In genomic region chr6:44625996-44626395, GRCh38 we compare ENCODE assay signal across 25 cellular contexts.
DNase-seq lines count a peak whose midpoint lies in the region; ATAC-seq and TF ChIP-seq lines count a peak whose summit lies in the region.
"Had no signal": no experiment of that assay in that cellular context is flagged by ENCODE, and none has a peak within 500 bp of the region (broad histone marks: within the 10 kb centered on the region; RNA-seq: fewer than 3 reads in every experiment).

No MANE protein-coding gene starts in this region.

- WGBS in mesendoderm (ENCODE audit: extremely low coverage, insufficient coverage, low lambda C conversion rate): 100% methylated on average over 1 of the region's 2 CpGs

- H3K27ac Mint-ChIP-seq in WTC11 (0 out of 2 replicates have a peak overlapping the region, but pooled peaks have one; percentile 13), progenitor cell of endocrine pancreas (peak overlapping the region; percentile 33)
- H3K27ac Mint-ChIP-seq: B cell; CD4-positive, CD25-positive, alpha-beta regulatory T cell had no signal

- no peaks in the 10 kb centered on the region for H3K36me3 ChIP-seq in mesendoderm (ENCODE audit: control insufficient read depth, insufficient read depth, low read length)
- H3K36me3 ChIP-seq: HAP-1 had no signal

- H3K27me3 ChIP-seq in mesendoderm (ENCODE audit: insufficient read depth, low read length, poor library complexity): no peaks in the 10 kb centered on the region

- peak overlapping the region; percentile 6 for H2AK5ac ChIP-seq in mesendoderm (ENCODE audit: low read length)

- ATAC-seq in WTC11 (no peak), HG03432 (IDR thresholded peaks at IDR 0.05; ENCODE audit: unreplicated experiment) (no peak)
- ATAC-seq: PC-3, SK-N-SH treated with all-trans-retinoic acid at 6 μM for 48 hours had no signal

- H3K4me2 ChIP-seq in mesendoderm (ENCODE audit: low read length): no peak overlapping the region
- H3K4me2 ChIP-seq: KMS-11 had no signal

- H3K9ac ChIP-seq in mesendoderm (ENCODE audit: low read length): no peak overlapping the region
- H3K9ac ChIP-seq: GM23248, KMS-11 had no signal

- no peaks in the 10 kb centered on the region for H3K79me1 ChIP-seq in mesendoderm (ENCODE audit: low read length)

- H2BK15ac ChIP-seq in mesendoderm (replicated peaks; ENCODE audit: low read depth): no peak overlapping the region

- H3K4me1 Mint-ChIP-seq in WTC11 (peaks cover 80% of the 10 kb centered on the region), progenitor cell of endocrine pancreas (ENCODE audit: low read depth) (peaks cover 21% of the 10 kb centered on the region)
- H3K4me1 Mint-ChIP-seq: CD4-positive, CD25-positive, alpha-beta regulatory T cell had no signal

- no peak overlapping the region for H4K5ac ChIP-seq in mesendoderm (ENCODE audit: low read length)

- no peak overlapping the region for H3K4ac ChIP-seq in mesendoderm (ENCODE audit: low read depth, low read length)

- H3K4me1 ChIP-seq in mesendoderm (ENCODE audit: control insufficient read depth, low read depth, low read length): peaks cover 16% of the 10 kb centered on the region
- H3K4me1 ChIP-seq: HAP-1 had no signal

- POLR2A ChIA-PET in WTC11 (lab: Charles Lee): no interaction called here

- H3K9me3 Mint-ChIP-seq in WTC11 (no peaks in the 10 kb centered on the region), progenitor cell of endocrine pancreas (ENCODE audit: low read depth) (no peaks in the 10 kb centered on the region)

- H3K27me3 Mint-ChIP-seq in WTC11 (ENCODE audit: low read depth): peaks cover 4% of the 10 kb centered on the region
- peaks cover 12% of the 10 kb centered on the region for H3K27me3 Mint-ChIP-seq in progenitor cell of endocrine pancreas

- CTCF ChIA-PET in WTC11 (lab: Charles Lee): interaction anchor here (2.6 to 8.4 kb wide), 2 partner anchors 32 to 151 kb away, joined by 15 to 186 read pairs; no protein-coding TSS in a partner anchor

- no peak overlapping the region for H3K23ac ChIP-seq in mesendoderm (ENCODE audit: low read length)

- no peak overlapping the region for H2BK5ac ChIP-seq in mesendoderm (ENCODE audit: low read length)

- no peak overlapping the region for H3K56ac ChIP-seq in mesendoderm (ENCODE audit: low read length)

- peak; percentile 21 for DNase-seq in activated effector memory CD4-positive, alpha-beta T cell treated with anti-CD3 and anti-CD28 coated beads, Interleukin-2, amount 50 U/mL, for 16 hours
- no peak for DNase-seq in activated effector memory CD4-positive, alpha-beta T cell treated with Interleukin-2 at 50 U/mL for 16 hours
- DNase-seq in WTC11 (ENCODE audit: low spot score) (no peak), mesendoderm (no peak), progenitor cell of endocrine pancreas (ENCODE audit: low spot score, unreplicated experiment) (no peak), middle frontal gyrus (ENCODE audit: extremely low spot score, low spot score) (no peak)
- no peak for DNase-seq in stimulated activated CD4-positive, alpha-beta T cell treated with anti-CD3 and anti-CD28 coated beads, Interleukin-4, amount 100 ng/mL, for 24 hours
- DNase-seq: CD4-positive, CD25-positive, alpha-beta regulatory T cell; GM23248; IMR-90; MM.1S; NCI-H1417; NCI-H1694; NCI-H2029 treated with DMSO at 0.1 percent for 48 hours; NCI-H446 treated with DMSO at 0.1 percent for 48 hours; NCI-H526; NCI-H82; NK-92 treated with Interleukin-12 subunit alpha and Interleukin-12 subunit beta, amount 100 ng/mL, for 24 hours; PC-3 had no signal

- no peak for TF ChIP-seq CTCF in WTC11 (IDR thresholded peaks at IDR 0.05)
- TF ChIP-seq CTCF in progenitor cell of endocrine pancreas (IDR thresholded peaks at IDR 0.05; ENCODE audit: unreplicated experiment): no peak

- H3K79me2 ChIP-seq in mesendoderm (ENCODE audit: control insufficient read depth, insufficient read depth, low read length): no peaks in the 10 kb centered on the region

- H4K8ac ChIP-seq in mesendoderm (ENCODE audit: low read depth, low read length): no peak overlapping the region

- no peak overlapping the region for H3K18ac ChIP-seq in mesendoderm (ENCODE audit: low read length)

- no peak overlapping the region for H2BK120ac ChIP-seq in mesendoderm (ENCODE audit: low read depth, low read length)

- H3K4me3 Mint-ChIP-seq in WTC11: no peak overlapping the region
- no peak overlapping the region for H3K4me3 Mint-ChIP-seq in progenitor cell of endocrine pancreas (ENCODE audit: low read depth)
- H3K4me3 Mint-ChIP-seq: B cell; CD4-positive, CD25-positive, alpha-beta regulatory T cell had no signal

- H3K4me3 ChIP-seq in mesendoderm (ENCODE audit: low read length): no peak overlapping the region
- H3K4me3 ChIP-seq: GM23248, HAP-1 had no signal

- H3K36me3 Mint-ChIP-seq in WTC11 (no peaks in the 10 kb centered on the region), progenitor cell of endocrine pancreas (ENCODE audit: insufficient read depth) (no peaks in the 10 kb centered on the region)
- H3K36me3 Mint-ChIP-seq: CD4-positive, CD25-positive, alpha-beta regulatory T cell had no signal

- no peak overlapping the region for H3K27ac ChIP-seq in mesendoderm (ENCODE audit: low read depth, low read length)
- H3K27ac ChIP-seq: 22Rv1, GM23248, KMS-11 had no signal

TF ChIP-seq in WTC11, 78 proteins besides CTCF, POLR2A, EP300 and RAD21:
- TF ChIP-seq ZNF121 (CRISPR knock-in tag; IDR thresholded peaks at IDR 0.05) (no peak), ZSCAN18 (CRISPR knock-in tag; IDR thresholded peaks at IDR 0.05) (no peak), E2F4 (CRISPR knock-in tag; IDR thresholded peaks at IDR 0.05; ENCODE audit: borderline replicate concordance, low read depth) (no peak)
